Comparison of ENCODE assay signal across 8 cellular contexts in the genomic region with DNA sequence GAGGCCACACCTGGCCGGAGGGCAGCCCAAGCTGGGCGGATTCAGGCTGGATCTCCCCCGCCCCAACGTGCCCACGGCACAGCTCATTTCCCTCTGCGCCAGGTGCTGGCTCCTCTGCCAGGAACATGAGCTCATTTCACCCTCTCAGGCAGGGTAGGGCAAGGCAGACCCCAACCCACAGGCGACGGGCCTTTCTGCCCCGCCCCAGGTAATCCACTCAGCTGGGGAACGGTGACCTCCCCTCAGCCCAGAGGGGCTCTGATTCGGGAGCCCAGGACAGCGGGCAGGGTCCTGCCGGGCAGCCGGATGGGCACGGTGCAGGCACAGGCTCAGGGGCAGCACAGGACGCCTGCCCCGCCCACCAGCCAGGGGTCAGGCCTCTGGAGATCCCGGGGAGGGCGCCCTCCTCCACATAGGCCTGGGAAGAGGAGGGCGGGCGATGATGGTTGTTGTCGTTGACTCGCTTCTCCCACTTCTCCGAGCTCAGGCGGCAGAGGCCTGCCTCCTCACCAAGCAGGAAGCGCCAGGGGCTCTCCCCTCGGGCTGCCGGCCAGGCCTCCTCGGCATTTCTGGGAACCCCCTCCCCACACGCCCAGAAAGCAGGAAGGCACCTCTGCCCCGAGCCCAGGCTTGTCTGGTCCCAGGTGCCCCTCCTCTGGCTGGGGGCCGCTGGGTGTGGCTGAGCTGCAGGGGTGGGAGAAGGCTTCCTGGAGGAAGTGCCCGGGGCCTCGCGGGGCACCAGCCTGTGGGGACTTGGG. TPM values are rescaled to one million over a fixed set of nuclear protein-coding genes. Genes with fewer than 3 reads are reported as not detected.
DNase-seq lines count a peak whose midpoint lies in the region; ATAC-seq and TF ChIP-seq lines count a peak whose summit lies in the region.

No MANE protein-coding gene starts in this region.

- peak overlapping the region; percentile 67 for H3K27ac Mint-ChIP-seq in activated CD4-positive, alpha-beta T cell treated with anti-CD3 and anti-CD28 coated beads, Interleukin-2, amount 10 ng/mL, durations not matched to agents 24 days and 14 days
- no peak overlapping the region for H3K27ac Mint-ChIP-seq in T-helper 17 cell

- no peaks in the 10 kb centered on the region for H3K9me3 ChIP-seq in T-helper 17 cell (ENCODE audit: control insufficient read depth, low read length, poor library complexity, severe bottlenecking)

- H3K4me1 Mint-ChIP-seq in activated CD4-positive, alpha-beta T cell treated with anti-CD3 and anti-CD28 coated beads, Interleukin-2, amount 10 ng/mL, durations not matched to agents 24 days and 14 days: peaks cover 3% of the 10 kb centered on the region
- no peaks in the 10 kb centered on the region for H3K4me1 Mint-ChIP-seq in T-helper 17 cell

- no peaks in the 10 kb centered on the region for H3K27me3 Mint-ChIP-seq in activated CD4-positive, alpha-beta T cell treated with anti-CD3 and anti-CD28 coated beads, Interleukin-2, amount 10 ng/mL, durations not matched to agents 24 days and 14 days
- no peaks in the 10 kb centered on the region for H3K27me3 Mint-ChIP-seq in T-helper 17 cell

- no peak for TF ChIP-seq CTCF in epithelial cell of esophagus (IDR thresholded peaks at IDR 0.05; ENCODE audit: insufficient read depth, low read depth, low read length, missing control alignments)
- TF ChIP-seq CTCF in foreskin fibroblast (IDR thresholded peaks at IDR 0.05; ENCODE audit: low read depth, low read length): no peak

- H3K36me3 Mint-ChIP-seq in activated CD4-positive, alpha-beta T cell treated with anti-CD3 and anti-CD28 coated beads, Interleukin-2, amount 10 ng/mL, durations not matched to agents 24 days and 14 days (ENCODE audit: low read depth): no peaks in the 10 kb centered on the region
- no peaks in the 10 kb centered on the region for H3K36me3 Mint-ChIP-seq in T-helper 17 cell (ENCODE audit: low read depth)

- peak; percentile 86 for DNase-seq in activated CD4-positive, alpha-beta T cell treated with anti-CD3 and anti-CD28 coated beads, Interleukin-2, amount 10 ng/mL, durations not matched to agents 24 days and 14 days
- DNase-seq in activated CD4-positive, alpha-beta T cell treated with anti-CD3 and anti-CD28 coated beads for 4 hours: no peak
- no peak for DNase-seq in T-helper 17 cell
- DNase-seq in epithelial cell of esophagus (ENCODE audit: low read depth): peak; percentile 65
- DNase-seq in stimulated activated naive CD8-positive, alpha-beta T cell treated with anti-CD3 and anti-CD28 coated beads, Interleukin-15, Interleukin-2, amounts not matched to agents 100 U/mL and 50 U/mL, for 24 hours: peak; percentile 69
- no peak for DNase-seq in foreskin fibroblast

- no peaks in the 10 kb centered on the region for H3K9me3 Mint-ChIP-seq in activated CD4-positive, alpha-beta T cell treated with anti-CD3 and anti-CD28 coated beads, Interleukin-2, amount 10 ng/mL, durations not matched to agents 24 days and 14 days

- H3K4me3 Mint-ChIP-seq in activated CD4-positive, alpha-beta T cell treated with anti-CD3 and anti-CD28 coated beads, Interleukin-2, amount 10 ng/mL, durations not matched to agents 24 days and 14 days: peak overlapping the region; percentile 21
- no peak overlapping the region for H3K4me3 Mint-ChIP-seq in T-helper 17 cell

- intact Hi-C loops in activated CD4-positive, alpha-beta T cell treated with anti-CD3 and anti-CD28 coated beads, Interleukin-2, amount 10 ng/mL, durations not matched to agents 24 days and 14 days (cut with micrococcal nuclease): loop anchor here (5.0 kb wide), 1 partner anchor 40 kb away; the partner anchor contains the start of gene FGFR3

- H3K4me3 ChIP-seq in epithelial cell of esophagus (ENCODE audit: low read length): no peak overlapping the region
- no peak overlapping the region for H3K4me3 ChIP-seq in foreskin fibroblast (ENCODE audit: low read depth in 1 of 2, low read length in 2 of 2)

- ATAC-seq in T-helper 17 cell (peak; percentile 38), HG03571 (IDR thresholded peaks at IDR 0.05; ENCODE audit: unreplicated experiment) (no peak), GM21786 (IDR thresholded peaks at IDR 0.05; ENCODE audit: unreplicated experiment) (no peak)
- ATAC-seq in stimulated activated naive CD8-positive, alpha-beta T cell treated with anti-CD3 and anti-CD28 coated beads, Interleukin-15, Interleukin-2, amounts not matched to agents 100 U/mL and 50 U/mL, for 24 hours: peak; percentile 48

RNA-seq across cellular contexts. Expression of gene TACC3, which starts 31.1 kb away (rescaled TPM):
- total RNA-seq in activated CD4-positive, alpha-beta T cell treated with anti-CD3 and anti-CD28 coated beads, Interleukin-2, amount 10 ng/mL, durations not matched to agents 24 days and 14 days: 134 and 142 TPM in 2 replicates
- 10 to 100 TPM; 73.4 to 91.8 TPM for total RNA-seq in T-helper 17 cell

RNA-seq across cellular contexts. Expression of gene TMEM129, which starts 31.3 kb away (rescaled TPM):
- 26.6 and 27.8 TPM in 2 replicates for total RNA-seq in activated CD4-positive, alpha-beta T cell treated with anti-CD3 and anti-CD28 coated beads, Interleukin-2, amount 10 ng/mL, durations not matched to agents 24 days and 14 days
- 10 to 100 TPM; 18.4 to 18.5 TPM for total RNA-seq in T-helper 17 cell

RNA-seq across cellular contexts. Expression of gene SLBP, which starts 40.3 kb away (rescaled TPM):
- total RNA-seq in activated CD4-positive, alpha-beta T cell treated with anti-CD3 and anti-CD28 coated beads, Interleukin-2, amount 10 ng/mL, durations not matched to agents 24 days and 14 days: 150 and 156 TPM in 2 replicates
- total RNA-seq in T-helper 17 cell: 10 to 100 TPM; 24.9 to 36.0 TPM

RNA-seq across cellular contexts. Expression of gene FGFR3, which starts 40.6 kb away (rescaled TPM):
- total RNA-seq in activated CD4-positive, alpha-beta T cell treated with anti-CD3 and anti-CD28 coated beads, Interleukin-2, amount 10 ng/mL, durations not matched to agents 24 days and 14 days: 0.30 and 0.38 TPM in 2 replicates
- total RNA-seq in T-helper 17 cell: under 1 TPM in 1 of 2 donors, not detected in 1; 0.12 TPM

Comparison
In these comparisons a context has a peak if more than half of its experiments do, and no peak if none do; other contexts are left out.
1. DNase-seq: peak in activated CD4-positive, alpha-beta T cell treated with anti-CD3 and anti-CD28 coated beads, Interleukin-2, amount 10 ng/mL, durations not matched to agents 24 days and 14 days (single experiment), epithelial cell of esophagus (single experiment) and stimulated activated naive CD8-positive, alpha-beta T cell treated with anti-CD3 and anti-CD28 coated beads, Interleukin-15, Interleukin-2, amounts not matched to agents 100 U/mL and 50 U/mL, for 24 hours (single experiment); none in activated CD4-positive, alpha-beta T cell treated with anti-CD3 and anti-CD28 coated beads for 4 hours (0 of 2), T-helper 17 cell (0 of 3) and foreskin fibroblast (0 of 2).
2. ATAC-seq: peak in T-helper 17 cell (single experiment) and stimulated activated naive CD8-positive, alpha-beta T cell treated with anti-CD3 and anti-CD28 coated beads, Interleukin-15, Interleukin-2, amounts not matched to agents 100 U/mL and 50 U/mL, for 24 hours (single experiment); none in HG03571 (single experiment) and GM21786 (single experiment).